ENCODE assay signal across 1 cellular context in the genomic region with DNA sequence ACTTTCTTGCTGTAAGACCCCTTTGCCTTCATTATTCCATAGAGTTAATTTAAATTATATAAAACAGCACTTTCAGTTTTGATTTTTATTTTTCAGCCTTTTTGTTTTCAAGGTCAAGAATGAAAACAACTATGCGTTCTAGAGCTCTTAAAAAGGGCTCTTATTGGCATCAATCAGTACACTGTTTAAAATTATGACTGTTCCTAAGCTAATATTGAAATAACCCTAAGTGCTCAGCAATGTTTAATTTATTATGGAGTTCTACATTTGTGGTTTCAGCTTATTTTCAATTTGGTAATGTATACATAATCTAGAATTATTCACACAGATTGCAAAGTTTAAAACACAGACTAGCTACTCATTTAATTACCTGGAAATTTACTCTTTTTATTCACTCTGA.
TF ChIP-seq lines count a peak whose summit lies in the region.

No MANE protein-coding gene starts in this region.

TF ChIP-seq in K562, 482 proteins besides CTCF, POLR2A, EP300 and RAD21 (continued from another document):
- TF ChIP-seq, protein P1, sequence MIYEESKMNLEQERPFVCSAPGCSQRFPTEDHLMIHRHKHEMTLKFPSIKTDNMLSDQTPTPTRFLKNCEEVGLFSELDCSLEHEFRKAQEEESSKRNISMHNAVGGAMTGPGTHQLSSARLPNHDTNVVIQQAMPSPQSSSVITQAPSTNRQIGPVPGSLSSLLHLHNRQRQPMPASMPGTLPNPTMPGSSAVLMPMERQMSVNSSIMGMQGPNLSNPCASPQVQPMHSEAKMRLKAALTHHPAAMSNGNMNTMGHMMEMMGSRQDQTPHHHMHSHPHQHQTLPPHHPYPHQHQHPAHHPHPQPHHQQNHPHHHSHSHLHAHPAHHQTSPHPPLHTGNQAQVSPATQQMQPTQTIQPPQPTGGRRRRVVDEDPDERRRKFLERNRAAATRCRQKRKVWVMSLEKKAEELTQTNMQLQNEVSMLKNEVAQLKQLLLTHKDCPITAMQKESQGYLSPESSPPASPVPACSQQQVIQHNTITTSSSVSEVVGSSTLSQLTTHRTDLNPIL (CRISPR knock-in tag; IDR thresholded peaks at IDR 0.05): no peak
- TF ChIP-seq ZEB2 (IDR thresholded peaks at IDR 0.05) (no peak), ZNF696 (CRISPR knock-in tag; conservative IDR thresholded peaks at IDR 0.05) (no peak), PYGO2 (tag; IDR thresholded peaks at IDR 0.05) (no peak), FOXP1 (CRISPR knock-in tag; IDR thresholded peaks at IDR 0.05) (no peak), ETV6 (IDR thresholded peaks at IDR 0.05; ENCODE audit: borderline replicate concordance in 1 of 2, low read depth in 2 of 2, low read length in 1 of 2) (no peak), ETV6 (CRISPR knock-in tag; IDR thresholded peaks at IDR 0.05; ENCODE audit: borderline replicate concordance) (no peak), NR2F6 (CRISPR knock-in tag; IDR thresholded peaks at IDR 0.05) (no peak), STAG1 (CRISPR knock-in tag; IDR thresholded peaks at IDR 0.05; ENCODE audit: borderline replicate concordance) (no peak), YY1 (IDR thresholded peaks at IDR 0.05; ENCODE audit: borderline replicate concordance in 1 of 3, control insufficient read depth in 1 of 3, extremely low read depth in 1 of 3, insufficient read depth in 3 of 3, insufficient read length in 1 of 3, insufficient replicate concordance in 2 of 3, low read depth in 1 of 3, low read length in 2 of 3) (no peak), XRCC5 (IDR thresholded peaks at IDR 0.05; ENCODE audit: low read depth, low read length) (no peak), ZNF644 (tag; IDR thresholded peaks at IDR 0.05; ENCODE audit: low read depth) (no peak)
- TF ChIP-seq, protein P2, sequence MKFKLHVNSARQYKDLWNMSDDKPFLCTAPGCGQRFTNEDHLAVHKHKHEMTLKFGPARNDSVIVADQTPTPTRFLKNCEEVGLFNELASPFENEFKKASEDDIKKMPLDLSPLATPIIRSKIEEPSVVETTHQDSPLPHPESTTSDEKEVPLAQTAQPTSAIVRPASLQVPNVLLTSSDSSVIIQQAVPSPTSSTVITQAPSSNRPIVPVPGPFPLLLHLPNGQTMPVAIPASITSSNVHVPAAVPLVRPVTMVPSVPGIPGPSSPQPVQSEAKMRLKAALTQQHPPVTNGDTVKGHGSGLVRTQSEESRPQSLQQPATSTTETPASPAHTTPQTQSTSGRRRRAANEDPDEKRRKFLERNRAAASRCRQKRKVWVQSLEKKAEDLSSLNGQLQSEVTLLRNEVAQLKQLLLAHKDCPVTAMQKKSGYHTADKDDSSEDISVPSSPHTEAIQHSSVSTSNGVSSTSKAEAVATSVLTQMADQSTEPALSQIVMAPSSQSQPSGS (CRISPR knock-in tag; IDR thresholded peaks at IDR 0.05): no peak
- TF ChIP-seq, protein P3, sequence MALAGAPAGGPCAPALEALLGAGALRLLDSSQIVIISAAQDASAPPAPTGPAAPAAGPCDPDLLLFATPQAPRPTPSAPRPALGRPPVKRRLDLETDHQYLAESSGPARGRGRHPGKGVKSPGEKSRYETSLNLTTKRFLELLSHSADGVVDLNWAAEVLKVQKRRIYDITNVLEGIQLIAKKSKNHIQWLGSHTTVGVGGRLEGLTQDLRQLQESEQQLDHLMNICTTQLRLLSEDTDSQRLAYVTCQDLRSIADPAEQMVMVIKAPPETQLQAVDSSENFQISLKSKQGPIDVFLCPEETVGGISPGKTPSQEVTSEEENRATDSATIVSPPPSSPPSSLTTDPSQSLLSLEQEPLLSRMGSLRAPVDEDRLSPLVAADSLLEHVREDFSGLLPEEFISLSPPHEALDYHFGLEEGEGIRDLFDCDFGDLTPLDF (CRISPR knock-in tag; IDR thresholded peaks at IDR 0.05): no peak
- TF ChIP-seq, protein P4, sequence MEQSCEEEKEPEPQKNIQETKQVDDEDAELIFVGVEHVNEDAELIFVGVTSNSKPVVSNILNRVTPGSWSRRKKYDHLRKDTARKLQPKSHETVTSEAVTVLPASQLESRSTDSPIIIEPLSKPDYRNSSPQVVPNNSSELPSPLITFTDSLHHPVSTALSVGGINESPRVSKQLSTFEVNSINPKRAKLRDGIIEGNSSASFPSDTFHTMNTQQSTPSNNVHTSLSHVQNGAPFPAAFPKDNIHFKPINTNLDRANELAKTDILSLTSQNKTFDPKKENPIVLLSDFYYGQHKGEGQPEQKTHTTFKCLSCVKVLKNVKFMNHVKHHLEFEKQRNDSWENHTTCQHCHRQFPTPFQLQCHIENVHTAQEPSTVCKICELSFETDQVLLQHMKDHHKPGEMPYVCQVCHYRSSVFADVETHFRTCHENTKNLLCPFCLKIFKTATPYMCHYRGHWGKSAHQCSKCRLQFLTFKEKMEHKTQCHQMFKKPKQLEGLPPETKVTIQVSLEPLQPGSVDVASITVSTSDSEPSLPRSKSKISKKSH (CRISPR knock-in tag; IDR thresholded peaks at IDR 0.05): no peak
